24 cellular contexts compared by ENCODE assay signal in the genomic region with DNA sequence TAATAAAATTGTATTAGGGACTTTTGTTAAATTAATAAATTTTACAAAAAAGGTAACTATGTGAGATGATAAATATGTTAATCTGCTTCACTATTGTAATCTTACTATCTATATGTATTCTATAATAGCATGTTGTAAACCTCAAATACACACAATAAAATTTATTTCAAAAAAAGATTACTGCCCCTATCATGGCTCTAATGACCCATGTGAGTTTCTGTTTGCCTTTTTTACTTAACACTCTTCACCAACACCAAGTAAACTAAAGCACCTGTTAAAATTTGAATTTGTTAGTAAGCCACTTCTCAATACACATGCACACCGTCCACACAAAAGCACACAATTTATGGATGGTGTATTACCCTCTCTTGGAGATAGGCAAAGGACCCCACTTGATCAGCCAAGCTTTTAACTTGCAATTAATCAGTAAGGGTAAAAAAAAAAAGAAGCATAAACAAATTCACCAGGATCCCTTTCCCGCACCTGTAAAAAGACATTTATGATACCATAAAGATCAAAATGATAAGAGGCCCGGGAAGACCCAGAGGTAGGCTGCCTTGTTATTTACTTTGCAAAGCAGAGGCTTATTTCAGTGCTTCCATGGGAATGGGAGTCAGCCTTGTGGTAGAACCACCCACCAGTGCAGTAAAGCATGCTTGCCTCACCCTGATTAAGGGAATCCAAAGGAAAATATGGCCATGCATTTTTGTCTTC. TPM values are rescaled to one million over a fixed set of nuclear protein-coding genes. Genes with fewer than 3 reads are reported as not detected.
DNase-seq lines count a peak whose midpoint lies in the region; TF ChIP-seq lines count a peak whose summit lies in the region.
"Had no signal": no experiment of that assay in that cellular context is flagged by ENCODE, and none has a peak within 500 bp of the region (broad histone marks: within the 10 kb centered on the region; RNA-seq: fewer than 3 reads in every experiment).

No MANE protein-coding gene starts in this region.

- no peak overlapping the region for H3K27ac Mint-ChIP-seq in Caco-2 (ENCODE audit: unreplicated experiment)
- H3K27ac Mint-ChIP-seq in nephron = peak overlapping the region; percentile 13 to 46 (median 14)
- no peak overlapping the region for H3K27ac Mint-ChIP-seq in activated T-cell treated with anti-CD3 and anti-CD28 coated beads, Interleukin-2, amount 50 U/mL, for 24 hours
- H3K27ac Mint-ChIP-seq: H9, T-cell had no signal

- intact Hi-C loops in Caco-2 (cut with micrococcal nuclease; ENCODE audit: unreplicated experiment) = loop anchor here (1.0 kb wide), 2 partner anchors 9 to 29 kb away; a partner anchor contains a TSS
- intact Hi-C loops in stomach (cut with DNase I; ENCODE audit: low total_unique reads) = no loop called here

- TF ChIP-seq POLR2A in stomach (IDR thresholded peaks at IDR 0.05) = no peak

- POLR2A ChIA-PET in Caco-2 (lab: Charles Lee) = no interaction called here

- no peaks in the 10 kb centered on the region for H3K36me3 ChIP-seq in Caco-2 (ENCODE audit: control insufficient read depth, insufficient read depth, low read length)
- no peaks in the 10 kb centered on the region for H3K36me3 ChIP-seq in SK-N-MC (ENCODE audit: insufficient read depth, low read length)
- no peaks in the 10 kb centered on the region for H3K36me3 ChIP-seq in BE2C
- H3K36me3 ChIP-seq in stomach = no peaks in the 10 kb centered on the region

- H3K9me3 Mint-ChIP-seq in Caco-2 (ENCODE audit: unreplicated experiment) = peaks cover 19% of the 10 kb centered on the region
- peaks cover 11% of the 10 kb centered on the region for H3K9me3 Mint-ChIP-seq in nephron
- H3K9me3 Mint-ChIP-seq in activated T-cell treated with anti-CD3 and anti-CD28 coated beads, Interleukin-2, amount 50 U/mL, for 24 hours = peaks cover 8% of the 10 kb centered on the region

- WGBS in stomach, 5 donors = 44 to 54% (median 53%) methylated on average over 3 of the region's 3 CpGs

- peak; percentile 58 to 68 for DNase-seq in Caco-2
- DNase-seq in HuH-7 (ENCODE audit: low spot score) = peak; percentile 41
- no peak for DNase-seq in SK-N-MC (ENCODE audit: low read depth, low spot score)
- no peak for DNase-seq in BE2C
- DNase-seq in activated T-cell treated with anti-CD3 and anti-CD28 coated beads, Interleukin-2, amount 50 U/mL, for 24 hours = no peak
- no peak for DNase-seq in stomach
- DNase-seq in Ammon's horn (ENCODE audit: low spot score) = no peak
- DNase-seq: ACHN; COR-L47; DMS153; EL; H9; MV-4-11; NCI-H1417 treated with DMSO at 0.1 percent for 48 hours; NCI-H187 treated with DMSO at 0.1 percent for 48 hours; NCI-H2171; NCI-H748 treated with DMSO at 0.1 percent for 48 hours; NK-92 treated with Interleukin-12 subunit alpha and Interleukin-12 subunit beta, amount 100 ng/mL, for 24 hours; SHP77; T-cell had no signal

- peak overlapping the region; percentile 56 for H3K9ac ChIP-seq in SK-N-MC (ENCODE audit: insufficient read length)

- peaks cover 7% of the 10 kb centered on the region; the same call in 1 of the 2 replicates for H3K9me3 ChIP-seq in Caco-2
- no peaks in the 10 kb centered on the region for H3K9me3 ChIP-seq in SK-N-MC (ENCODE audit: low read depth, low read length)
- H3K9me3 ChIP-seq in BE2C = no peaks in the 10 kb centered on the region
- H3K9me3 ChIP-seq in stomach = peaks cover 0 to 18% (median 0%) of the 10 kb centered on the region in 4 donors

- no peaks in the 10 kb centered on the region for H3K36me3 Mint-ChIP-seq in Caco-2 (ENCODE audit: insufficient read depth, unreplicated experiment)
- no peaks in the 10 kb centered on the region for H3K36me3 Mint-ChIP-seq in nephron (ENCODE audit: low read depth)
- no peaks in the 10 kb centered on the region for H3K36me3 Mint-ChIP-seq in activated T-cell treated with anti-CD3 and anti-CD28 coated beads, Interleukin-2, amount 50 U/mL, for 24 hours (ENCODE audit: low read depth)
- H3K36me3 Mint-ChIP-seq: T-cell had no signal

- H3K4me1 ChIP-seq in Caco-2 (peaks cover 11% of the 10 kb centered on the region), BE2C (no peaks in the 10 kb centered on the region), stomach (no peaks in the 10 kb centered on the region)

- TF ChIP-seq EP300 in stomach (IDR thresholded peaks at IDR 0.05) = no peak

- H3K27ac ChIP-seq in SK-N-MC (peak overlapping the region; percentile 97), stomach (no peak overlapping the region)

- BruUV-seq in Caco-2 (replicated peaks; lab: Mats Ljungman, UMichigan) = no TSS peak

- H3K4me3 Mint-ChIP-seq in Caco-2 (ENCODE audit: unreplicated experiment) (no peak overlapping the region), nephron (peak overlapping the region in 2 of 3 experiments; percentile 55 to 78)
- H3K4me3 Mint-ChIP-seq in activated T-cell treated with anti-CD3 and anti-CD28 coated beads, Interleukin-2, amount 50 U/mL, for 24 hours = no peak overlapping the region
- H3K4me3 Mint-ChIP-seq: H9, T-cell had no signal

- no peak for TF ChIP-seq CTCF in Caco-2 (IDR thresholded peaks at IDR 0.05; ENCODE audit: insufficient read depth in 1 of 2, low read depth in 1 of 2, low read length in 1 of 2, severe bottlenecking in 1 of 2, unreplicated experiment in 1 of 2)
- TF ChIP-seq CTCF in nephron (IDR thresholded peaks at IDR 0.05; ENCODE audit: unreplicated experiment in 3 of 3) = no peak
- TF ChIP-seq CTCF in BE2C (IDR thresholded peaks at IDR 0.05; ENCODE audit: low read depth, low read length) = no peak
- no peak for TF ChIP-seq CTCF in stomach (IDR thresholded peaks at IDR 0.05)

- H3K27me3 ChIP-seq in Caco-2 (replicated peaks; ENCODE audit: control insufficient read depth, insufficient read depth, low read length) (no peaks in the 10 kb centered on the region), BE2C (0 out of 2 replicates have a peak, but pooled peaks cover 3% of the 10 kb centered on the region), stomach (no peaks in the 10 kb centered on the region)

- no peaks in the 10 kb centered on the region for H3K27me3 Mint-ChIP-seq in Caco-2 (ENCODE audit: insufficient read depth, unreplicated experiment)
- no peaks in the 10 kb centered on the region for H3K27me3 Mint-ChIP-seq in nephron (ENCODE audit: low read depth)
- H3K27me3 Mint-ChIP-seq in activated T-cell treated with anti-CD3 and anti-CD28 coated beads, Interleukin-2, amount 50 U/mL, for 24 hours = peaks cover 22% of the 10 kb centered on the region

- H3K4me3 ChIP-seq in Caco-2 (ENCODE audit: low read depth, low read length) (no peak overlapping the region), SK-N-MC (peak overlapping the region; percentile 41; the same call in 1 of the 2 replicates), BE2C (ENCODE audit: low read depth, low read length) (no peak overlapping the region), stomach (no peak overlapping the region)
- H3K4me3 ChIP-seq: K562 had no signal

- CTCF ChIA-PET in Caco-2 (lab: Charles Lee) = interaction anchor here (0.5 kb wide), 1 partner anchor 1610 kb away, joined by 4 read pairs; no protein-coding TSS in a partner anchor

- peaks cover 12% of the 10 kb centered on the region for H3K4me1 Mint-ChIP-seq in Caco-2 (ENCODE audit: low read depth, unreplicated experiment)
- H3K4me1 Mint-ChIP-seq in nephron = peaks cover 46% of the 10 kb centered on the region
- no peaks in the 10 kb centered on the region for H3K4me1 Mint-ChIP-seq in activated T-cell treated with anti-CD3 and anti-CD28 coated beads, Interleukin-2, amount 50 U/mL, for 24 hours (ENCODE audit: low read depth)
- H3K4me1 Mint-ChIP-seq: T-cell had no signal

RNA-seq across cellular contexts. Expression of a gene that starts 28.6 kb away (rescaled TPM):
- total RNA-seq in Caco-2 (2022) (2.7 and 3.3 TPM in 2 replicates), stomach (10 to 100 TPM in 1 of 5 donors, 1 to 10 TPM in 3, not detected in 1; 3.5 to 19.2 (median 5.8) TPM)
- polyA plus RNA-seq in BE2C (2012; ENCODE audit: insufficient read depth, insufficient read length, low read depth) = 0.22 TPM
- under 1 TPM in 2 of 3 donors, not detected in 1; 0.19 to 0.20 TPM for polyA plus RNA-seq in stomach
- total RNA-seq: OCI-LY7, RPMI7951 had no signal

Comparison
In these comparisons a context has a peak if more than half of its experiments do, and no peak if none do; other contexts are left out.
1. DNase-seq: peak in Caco-2 (2 of 2) and HuH-7 (single experiment); none in SK-N-MC (single experiment), BE2C (single experiment), activated T-cell treated with anti-CD3 and anti-CD28 coated beads, Interleukin-2, amount 50 U/mL, for 24 hours (single experiment), stomach (single experiment) and Ammon's horn (single experiment).
2. H3K27ac Mint-ChIP-seq: peak in nephron (3 of 3); none in Caco-2 (single experiment) and activated T-cell treated with anti-CD3 and anti-CD28 coated beads, Interleukin-2, amount 50 U/mL, for 24 hours (single experiment).
3. H3K4me3 Mint-ChIP-seq: peak in nephron (2 of 3); none in Caco-2 (single experiment) and activated T-cell treated with anti-CD3 and anti-CD28 coated beads, Interleukin-2, amount 50 U/mL, for 24 hours (single experiment).